Comparison of ENCODE assay signal across 1 cellular context in the genomic region with DNA sequence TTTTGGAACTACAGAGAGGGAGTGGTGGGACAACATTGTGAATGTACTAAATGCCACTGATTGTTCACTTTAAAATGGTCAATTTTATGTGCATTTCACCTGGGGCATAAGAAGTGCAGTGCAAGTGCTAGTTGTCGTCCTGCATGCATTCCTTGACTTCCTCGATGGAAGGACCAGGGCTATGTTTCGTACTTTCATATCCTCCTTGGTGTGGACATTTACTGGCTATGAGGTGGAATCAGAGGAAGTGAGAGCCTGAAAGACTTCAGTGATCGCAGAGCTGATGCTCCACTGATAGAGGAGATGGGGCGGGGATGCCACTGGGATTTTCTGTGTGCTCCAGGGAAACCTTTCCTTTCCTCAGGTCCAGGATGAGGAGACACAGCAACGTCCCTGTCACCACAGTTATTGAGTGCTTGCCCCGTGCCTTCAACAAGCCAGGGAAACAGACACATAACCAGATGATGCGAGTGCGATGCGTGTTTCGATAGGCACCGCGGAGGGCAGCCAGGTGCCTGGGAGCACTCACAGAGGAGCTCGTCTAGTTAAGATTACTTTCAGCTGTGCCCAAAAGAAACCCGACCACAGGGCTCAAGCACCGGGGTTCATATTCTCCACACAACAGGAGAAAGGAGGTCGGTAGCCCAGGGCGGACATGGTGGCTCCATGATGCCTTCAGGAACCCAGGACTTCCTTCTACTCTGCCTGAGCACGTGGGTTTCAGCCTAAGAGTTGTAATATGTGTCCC.
TF ChIP-seq lines count a peak whose summit lies in the region.

No MANE protein-coding gene starts in this region.

TF ChIP-seq in IMR-90, 13 proteins besides CTCF, POLR2A, EP300 and RAD21:
- TF ChIP-seq, protein P1, sequence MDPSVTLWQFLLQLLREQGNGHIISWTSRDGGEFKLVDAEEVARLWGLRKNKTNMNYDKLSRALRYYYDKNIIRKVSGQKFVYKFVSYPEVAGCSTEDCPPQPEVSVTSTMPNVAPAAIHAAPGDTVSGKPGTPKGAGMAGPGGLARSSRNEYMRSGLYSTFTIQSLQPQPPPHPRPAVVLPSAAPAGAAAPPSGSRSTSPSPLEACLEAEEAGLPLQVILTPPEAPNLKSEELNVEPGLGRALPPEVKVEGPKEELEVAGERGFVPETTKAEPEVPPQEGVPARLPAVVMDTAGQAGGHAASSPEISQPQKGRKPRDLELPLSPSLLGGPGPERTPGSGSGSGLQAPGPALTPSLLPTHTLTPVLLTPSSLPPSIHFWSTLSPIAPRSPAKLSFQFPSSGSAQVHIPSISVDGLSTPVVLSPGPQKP (IDR thresholded peaks at IDR 0.05; ENCODE audit: borderline replicate concordance, low read depth, low read length) = no peak
- TF ChIP-seq MXI1 (IDR thresholded peaks at IDR 0.05; ENCODE audit: borderline replicate concordance, low read depth, low read length) (no peak), MAFK (IDR thresholded peaks at IDR 0.05; ENCODE audit: low read depth, low read length) (no peak), NFE2L2 (IDR thresholded peaks at IDR 0.05; ENCODE audit: low read depth, low read length) (no peak), BHLHE40 (IDR thresholded peaks at IDR 0.05; ENCODE audit: low read depth, low read length) (no peak), RCOR1 (IDR thresholded peaks at IDR 0.05; ENCODE audit: insufficient replicate concordance, low read length) (no peak), MAZ (IDR thresholded peaks at IDR 0.05; ENCODE audit: borderline replicate concordance, low read depth, low read length) (no peak), SMC3 (IDR thresholded peaks at IDR 0.05; ENCODE audit: low read depth, low read length) (no peak), CHD1 (IDR thresholded peaks at IDR 0.05; ENCODE audit: low read depth, low read length) (no peak), CEBPB (IDR thresholded peaks at IDR 0.05; ENCODE audit: low read depth, low read length) (no peak)
- TF ChIP-seq, protein P2, sequence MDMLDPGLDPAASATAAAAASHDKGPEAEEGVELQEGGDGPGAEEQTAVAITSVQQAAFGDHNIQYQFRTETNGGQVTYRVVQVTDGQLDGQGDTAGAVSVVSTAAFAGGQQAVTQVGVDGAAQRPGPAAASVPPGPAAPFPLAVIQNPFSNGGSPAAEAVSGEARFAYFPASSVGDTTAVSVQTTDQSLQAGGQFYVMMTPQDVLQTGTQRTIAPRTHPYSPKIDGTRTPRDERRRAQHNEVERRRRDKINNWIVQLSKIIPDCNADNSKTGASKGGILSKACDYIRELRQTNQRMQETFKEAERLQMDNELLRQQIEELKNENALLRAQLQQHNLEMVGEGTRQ (IDR thresholded peaks at IDR 0.05; ENCODE audit: low read depth, low read length) = no peak
